Comparison of ENCODE assay signal across 26 cellular contexts in the genomic region with DNA sequence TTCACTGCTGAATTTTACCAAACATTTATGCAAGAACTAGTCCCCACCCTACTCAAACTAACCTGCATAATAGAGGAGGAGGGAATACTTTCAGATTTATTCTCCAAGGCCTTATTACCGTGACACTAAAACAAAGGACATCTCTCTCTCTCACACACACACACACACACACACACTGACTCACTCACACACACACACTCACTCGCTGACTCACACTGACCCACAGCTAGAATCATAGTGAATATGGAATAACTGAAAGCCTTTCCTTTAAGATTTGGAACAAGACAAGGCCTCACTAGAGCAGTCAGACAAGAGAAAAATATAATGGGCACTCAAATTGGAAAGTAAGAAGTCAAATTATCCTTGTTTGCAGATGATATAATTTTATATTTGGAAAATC.
A peak's percentile ranks its signal among the peaks of the same experiment; 100 is the strongest.
DNase-seq lines count a peak whose midpoint lies in the region; TF ChIP-seq lines count a peak whose summit lies in the region.
"Had no signal": no experiment of that assay in that cellular context is flagged by ENCODE, and none has a peak within 500 bp of the region (broad histone marks: within the 10 kb centered on the region; RNA-seq: fewer than 3 reads in every experiment).

No MANE protein-coding gene starts in this region.

- DNase-seq in AG10803 (ENCODE audit: low read depth) (peak; percentile 21), HT1080 (ENCODE audit: low read depth) (peak; percentile 80), astrocyte of the hippocampus (ENCODE audit: low read depth, low spot score) (peak; percentile 14), fibroblast of the conjunctiva (ENCODE audit: low read depth) (peak; percentile 2), NCI-H526 (lab: John Stamatoyannopoulos, UW) (no peak), GM20000 (ENCODE audit: low spot score) (no peak), SW 1271 (lab: John Stamatoyannopoulos, UW) (no peak), NCI-H2196 (lab: John Stamatoyannopoulos, UW; ENCODE audit: unreplicated experiment) (no peak)
- DNase-seq: activated CD4-positive, alpha-beta T cell treated with anti-CD3 and anti-CD28 coated beads, Interleukin-2, amount 50 U/mL, for 1 hour; activated CD8-positive, alpha-beta memory T cell treated with anti-CD3 and anti-CD28 coated beads, Interleukin-2, amount 10 ng/mL, durations not matched to agents 7 days and 5 days; activated naive CD4-positive, alpha-beta T cell treated with anti-CD3 and anti-CD28 coated beads for 36 hours; activated T-cell treated with anti-CD3 and anti-CD28 coated beads, Interleukin-2, amount 50 U/mL, for 72 hours; amygdala; BE2C; DND-41; gastrocnemius medialis; KG1; midbrain; NCI-H1436 treated with DMSO at 0.1 percent for 48 hours; NCI-H524; RPMI8226; stimulated activated CD4-positive, alpha-beta T cell treated with anti-CD3 and anti-CD28 coated beads, Interleukin-4, amount 100 ng/mL, for 1 hour; upper lobe of right lung; WERI-Rb-1 had no signal

- TF ChIP-seq CTCF in AG10803 (conservative IDR thresholded peaks at IDR 0.05; ENCODE audit: low read length) (no peak), GM20000 (IDR thresholded peaks at IDR 0.05; ENCODE audit: extremely low read depth, missing control alignments) (no peak)

- no peak overlapping the region for H3K4me3 ChIP-seq in AG10803 (ENCODE audit: low read length)
- H3K4me3 ChIP-seq: A549, gastrocnemius medialis, right atrium auricular region, upper lobe of right lung had no signal

Comparison
In these comparisons a context has a peak if more than half of its experiments do, and no peak if none do; other contexts are left out.
1. DNase-seq: peak in AG10803 (single experiment), HT1080 (single experiment), astrocyte of the hippocampus (single experiment) and fibroblast of the conjunctiva (single experiment); none in NCI-H526 (0 of 2), GM20000 (single experiment), SW 1271 (0 of 2) and NCI-H2196 (single experiment).